8 cellular contexts compared by ENCODE assay signal in the genomic region with DNA sequence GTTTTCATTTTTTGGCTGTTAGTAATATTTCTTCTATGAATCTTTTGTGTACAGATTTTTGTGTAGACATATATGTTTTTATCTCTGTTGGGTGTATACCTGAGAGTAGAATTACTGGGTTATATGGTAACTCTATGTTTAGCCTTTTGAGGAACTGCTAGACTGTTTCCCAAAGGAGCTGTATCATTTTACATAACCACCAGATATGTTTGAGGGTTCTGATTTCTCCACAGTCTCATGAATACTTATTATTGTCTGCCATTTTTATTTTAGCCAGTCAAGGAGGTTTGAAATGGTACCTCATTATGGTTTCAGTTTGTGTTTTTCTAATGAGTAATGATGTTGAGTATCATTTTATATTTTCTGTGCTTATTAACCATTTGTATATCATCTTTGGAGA. TPM values are rescaled to one million over a fixed set of nuclear protein-coding genes. Genes with fewer than 3 reads are reported as not detected.
A peak's percentile ranks its signal among the peaks of the same experiment; 100 is the strongest.
DNase-seq lines count a peak whose midpoint lies in the region; ATAC-seq and TF ChIP-seq lines count a peak whose summit lies in the region.

No MANE protein-coding gene starts in this region.

- H4K20me1 ChIP-seq in HCT116 (ENCODE audit: insufficient read depth), result no peaks in the 10 kb centered on the region

- H3K27me3 ChIP-seq in A673 (replicated peaks; ENCODE audit: insufficient read depth, low read depth, low read length, poor library complexity), result no peaks in the 10 kb centered on the region
- no peaks in the 10 kb centered on the region for H3K27me3 ChIP-seq in HCT116 (ENCODE audit: insufficient read depth, low read length)
- H3K27me3 ChIP-seq in kidney epithelial cell (ENCODE audit: control insufficient read depth, insufficient read depth, low read length), result no peaks in the 10 kb centered on the region

- H3K4me3 ChIP-seq in A673 (ENCODE audit: low read depth, low read length, poor library complexity, severe bottlenecking) (peak overlapping the region; percentile 68), HCT116 (replicated peaks in 1 of 2; ENCODE audit: low read depth in 1 of 2, low read length in 2 of 2) (peak overlapping the region; percentile 67 to 75), kidney epithelial cell (ENCODE audit: low read depth, low read length) (peak overlapping the region; percentile 97)

- DNase-seq in A673 (ENCODE audit: low spot score) (no peak), HCT116 (ENCODE audit: low read depth, low spot score) (no peak), kidney epithelial cell (ENCODE audit: low read depth) (no peak), HK-2 (ENCODE audit: unreplicated experiment) (no peak), NOMO-1 treated with DMSO at 0.1 percent for 48 hours (lab: John Stamatoyannopoulos, UW; ENCODE audit: unreplicated experiment) (no peak), DMS153 treated with DMSO at 0.1 percent for 48 hours (lab: John Stamatoyannopoulos, UW; ENCODE audit: unreplicated experiment) (no peak), amygdala (lab: John Stamatoyannopoulos, UW) (no peak)
- no peak for DNase-seq in activated naive CD4-positive, alpha-beta T cell treated with anti-CD3 and anti-CD28 coated beads, Interleukin-2, amount 50 U/mL, for 72 hours (ENCODE audit: low spot score in 2 of 2)

- POLR2A ChIA-PET in A673 (lab: Charles Lee; ENCODE audit: low non-redundant PET) (no interaction called here), HCT116 (lab: Charles Lee) (no interaction called here)

- H3K9me3 ChIP-seq in A673 (ENCODE audit: low read depth, low read length, poor library complexity, severe bottlenecking) (no peaks in the 10 kb centered on the region), HCT116 (ENCODE audit: control insufficient read depth in 1 of 2, insufficient read depth in 1 of 2, low read depth in 1 of 2, low read length in 2 of 2) (no peaks in the 10 kb centered on the region)

- TF ChIP-seq POLR2A in HCT116 (IDR thresholded peaks at IDR 0.05; ENCODE audit: borderline replicate concordance, extremely low read depth, insufficient read depth, insufficient read length), result no peak

- peaks cover 65% of the 10 kb centered on the region for H3K79me2 ChIP-seq in HCT116 (ENCODE audit: insufficient read depth, low read length)

- H3K9me3 Mint-ChIP-seq in activated naive CD4-positive, alpha-beta T cell treated with anti-CD3 and anti-CD28 coated beads, Interleukin-2, amount 50 U/mL, for 72 hours, result no peaks in the 10 kb centered on the region

- H3K36me3 ChIP-seq in A673 (ENCODE audit: insufficient read depth, low read length, poor library complexity, severe bottlenecking) (peaks cover 15% of the 10 kb centered on the region), HCT116 (ENCODE audit: control insufficient read depth in 1 of 2, insufficient read depth in 2 of 2, low read length in 2 of 2) (peaks cover 0 to 11% of the 10 kb centered on the region in 2 experiments; a peak in 2 of 4 replicates), kidney epithelial cell (ENCODE audit: control insufficient read depth, insufficient read depth, low read length) (no peaks in the 10 kb centered on the region)

- TF ChIP-seq CTCF in A673 (conservative IDR thresholded peaks at IDR 0.05; ENCODE audit: low read depth, low read length) (no peak), HCT116 (IDR thresholded peaks at IDR 0.05 in 2 of 3, conservative IDR thresholded peaks at IDR 0.05 in 1 of 3; ENCODE audit: borderline replicate concordance in 1 of 3, insufficient read depth in 1 of 3, low read depth in 2 of 3, low read length in 2 of 3) (no peak), kidney epithelial cell (IDR thresholded peaks at IDR 0.05; ENCODE audit: insufficient read depth, low read length, poor library complexity, severe bottlenecking) (no peak)

- H3K27ac Mint-ChIP-seq in activated naive CD4-positive, alpha-beta T cell treated with anti-CD3 and anti-CD28 coated beads, Interleukin-2, amount 50 U/mL, for 72 hours, result peak overlapping the region; percentile 31 to 85

- H3K9me2 ChIP-seq in HCT116 (ENCODE audit: insufficient read depth), result no peaks in the 10 kb centered on the region

- intact Hi-C loops in A673 (cut with micrococcal nuclease; ENCODE audit: unreplicated experiment), result no loop called here
- intact Hi-C loops in HCT116 (cut with micrococcal nuclease), result no loop called here

- no TSS peak for BruUV-seq in A673 (replicated peaks; lab: Mats Ljungman, UMichigan)
- no TSS peak for BruUV-seq in HCT116 (replicated peaks; lab: Mats Ljungman, UMichigan)

- peaks cover 26 to 31% of the 10 kb centered on the region in 2 donors for H3K36me3 Mint-ChIP-seq in activated naive CD4-positive, alpha-beta T cell treated with anti-CD3 and anti-CD28 coated beads, Interleukin-2, amount 50 U/mL, for 72 hours

- RAD21 ChIA-PET in HCT116 (lab: Charles Lee; ENCODE audit: low non-redundant PET in 1 of 2, low total read pairs in 2 of 2, uncharacterized antibody in 2 of 2, unreplicated experiment in 2 of 2), result no interaction called here

- peak overlapping the region; percentile 89 for H3K4me2 ChIP-seq in HCT116 (ENCODE audit: low read length)

- no peak overlapping the region for H2AFZ ChIP-seq in HCT116 (ENCODE audit: low read depth, low read length, poor library complexity, severe bottlenecking)

- ATAC-seq in HCT116, result no peak
- ATAC-seq in activated naive CD4-positive, alpha-beta T cell treated with anti-CD3 and anti-CD28 coated beads, Interleukin-2, amount 50 U/mL, for 72 hours, result no peak

- CTCF ChIA-PET in A673 (lab: Charles Lee) (no interaction called here), HCT116 (lab: Charles Lee) (no interaction called here)

- H3K4me1 ChIP-seq in A673 (ENCODE audit: insufficient read depth, low read length, poor library complexity, severe bottlenecking), result peaks cover 8% of the 10 kb centered on the region
- peaks cover 12 to 24% of the 10 kb centered on the region in 2 experiments for H3K4me1 ChIP-seq in HCT116 (ENCODE audit: control insufficient read depth in 1 of 2, insufficient read depth in 2 of 2, low read length in 2 of 2)

- H3K27ac ChIP-seq in A673 (ENCODE audit: low read depth, low read length, poor library complexity, severe bottlenecking), result peak overlapping the region; percentile 99
- H3K27ac ChIP-seq in HCT116 (ENCODE audit: low read depth, low read length), result no peak overlapping the region

- TF ChIP-seq RAD21 in HCT116 (IDR thresholded peaks at IDR 0.05; ENCODE audit: low read depth), result no peak

- H3K9ac ChIP-seq in HCT116 (ENCODE audit: low read length), result peak overlapping the region; percentile 90

TF ChIP-seq in HCT116, 20 proteins besides CTCF, POLR2A, EP300 and RAD21 (continues in another document):
- TF ChIP-seq, protein P1, sequence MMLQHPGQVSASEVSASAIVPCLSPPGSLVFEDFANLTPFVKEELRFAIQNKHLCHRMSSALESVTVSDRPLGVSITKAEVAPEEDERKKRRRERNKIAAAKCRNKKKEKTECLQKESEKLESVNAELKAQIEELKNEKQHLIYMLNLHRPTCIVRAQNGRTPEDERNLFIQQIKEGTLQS (IDR thresholded peaks at IDR 0.05), result no peak
- no peak for TF ChIP-seq JUND (IDR thresholded peaks at IDR 0.05)
- TF ChIP-seq ELF1 (IDR thresholded peaks at IDR 0.05; ENCODE audit: borderline replicate concordance, low read depth), result no peak
- TF ChIP-seq ZFX (IDR thresholded peaks at IDR 0.05), result no peak
- TF ChIP-seq CEBPB (IDR thresholded peaks at IDR 0.05; ENCODE audit: low read depth), result no peak
- no peak for TF ChIP-seq YY1 (IDR thresholded peaks at IDR 0.05; ENCODE audit: extremely low read depth, insufficient replicate concordance, low read depth, low read length)
- no peak for TF ChIP-seq EGR1 (IDR thresholded peaks at IDR 0.05; ENCODE audit: low read depth)
- no peak for TF ChIP-seq POLR2AphosphoS5 (IDR thresholded peaks at IDR 0.05; ENCODE audit: low read depth, low read length)
- TF ChIP-seq, protein P2, sequence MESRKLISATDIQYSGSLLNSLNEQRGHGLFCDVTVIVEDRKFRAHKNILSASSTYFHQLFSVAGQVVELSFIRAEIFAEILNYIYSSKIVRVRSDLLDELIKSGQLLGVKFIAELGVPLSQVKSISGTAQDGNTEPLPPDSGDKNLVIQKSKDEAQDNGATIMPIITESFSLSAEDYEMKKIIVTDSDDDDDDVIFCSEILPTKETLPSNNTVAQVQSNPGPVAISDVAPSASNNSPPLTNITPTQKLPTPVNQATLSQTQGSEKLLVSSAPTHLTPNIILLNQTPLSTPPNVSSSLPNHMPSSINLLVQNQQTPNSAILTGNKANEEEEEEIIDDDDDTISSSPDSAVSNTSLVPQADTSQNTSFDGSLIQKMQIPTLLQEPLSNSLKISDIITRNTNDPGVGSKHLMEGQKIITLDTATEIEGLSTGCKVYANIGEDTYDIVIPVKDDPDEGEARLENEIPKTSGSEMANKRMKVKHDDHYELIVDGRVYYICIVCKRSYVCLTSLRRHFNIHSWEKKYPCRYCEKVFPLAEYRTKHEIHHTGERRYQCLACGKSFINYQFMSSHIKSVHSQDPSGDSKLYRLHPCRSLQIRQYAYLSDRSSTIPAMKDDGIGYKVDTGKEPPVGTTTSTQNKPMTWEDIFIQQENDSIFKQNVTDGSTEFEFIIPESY (IDR thresholded peaks at IDR 0.05; ENCODE audit: extremely low read depth, insufficient replicate concordance, low read length), result no peak
- TF ChIP-seq FOSL1 (IDR thresholded peaks at IDR 0.05; ENCODE audit: low read depth), result no peak

RNA-seq across cellular contexts. Expression of a gene that starts 1.9 kb away (rescaled TPM):
- total RNA-seq in A673 (2021), result 64.0 and 66.0 TPM in 2 replicates
- 48.4 TPM for total RNA-seq in HCT116 (2021; ENCODE audit: unreplicated experiment)
- 11.6 and 16.4 TPM in 2 replicates for polyA plus RNA-seq in HCT116 (2012)
- 10 to 100 TPM; 17.9 to 33.9 TPM for total RNA-seq in activated naive CD4-positive, alpha-beta T cell treated with anti-CD3 and anti-CD28 coated beads, Interleukin-2, amount 50 U/mL, for 72 hours
- 83.4 and 96.8 TPM in 2 replicates for total RNA-seq in kidney epithelial cell
